Comparison of ENCODE assay signal across 25 cellular contexts in the genomic region with DNA sequence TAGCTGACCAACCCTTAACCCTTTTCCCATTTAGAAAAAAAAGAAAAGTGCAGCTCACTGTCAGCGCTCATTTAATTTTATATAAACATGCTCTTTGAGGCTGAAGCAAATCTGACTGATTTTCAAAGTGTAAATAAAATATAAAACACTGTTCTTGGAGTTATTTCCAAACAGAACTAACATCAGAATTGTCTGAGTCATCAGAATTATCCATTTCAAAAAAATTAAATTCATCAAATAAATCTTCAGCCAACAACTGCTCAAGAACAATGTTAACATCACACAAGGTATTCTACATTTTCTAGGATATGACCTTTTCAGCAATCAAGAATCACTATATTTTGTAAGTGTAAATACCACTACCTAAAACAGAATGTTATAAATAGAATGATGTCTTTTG.
DNase-seq lines count a peak whose midpoint lies in the region; ATAC-seq, FAIRE-seq and TF ChIP-seq lines count a peak whose summit lies in the region.
"Had no signal": no experiment of that assay in that cellular context is flagged by ENCODE, and none has a peak within 500 bp of the region (broad histone marks: within the 10 kb centered on the region; RNA-seq: fewer than 3 reads in every experiment).

No MANE protein-coding gene starts in this region.

- DNase-seq in HepG2 (ENCODE audit: low spot score) (no peak), right lobe of liver (no peak), K562 (ENCODE audit: extremely low read depth in 1 of 4, low spot score in 3 of 4) (no peak), body of pancreas (no peak), PC-3 (no peak)
- DNase-seq: ACHN; BE2C; C1 segment of cervical spinal cord; CD4-positive, alpha-beta memory T cell; CD4-positive, CD25-positive, alpha-beta regulatory T cell; CD8-positive, alpha-beta memory T cell; COR-L47; DMS 273 treated with DMSO at 0.1 percent for 48 hours; DMS153; DMS53; DMS79; DND-41; EL; GDM1 had no signal

- TF ChIP-seq EP300 in HepG2 (IDR thresholded peaks at IDR 0.05; ENCODE audit: low read depth in 2 of 2, low read length in 2 of 2) (no peak), HepG2 (CRISPR knock-in tag; IDR thresholded peaks at IDR 0.05; ENCODE audit: borderline replicate concordance) (no peak), K562 (IDR thresholded peaks at IDR 0.05; ENCODE audit: low read length) (no peak)

- H3K9me1 ChIP-seq in K562 (ENCODE audit: control insufficient read depth, insufficient read depth, low read length) = no peaks in the 10 kb centered on the region

- H4K20me1 ChIP-seq in HepG2 (ENCODE audit: insufficient read depth, low read length) (no peaks in the 10 kb centered on the region), K562 (replicated peaks; ENCODE audit: control insufficient read depth, insufficient read depth, low read length) (no peaks in the 10 kb centered on the region), PC-3 (ENCODE audit: low read length) (no peaks in the 10 kb centered on the region)
- H4K20me1 ChIP-seq: BLaER1 had no signal

- no TSS peak for BruUV-seq in HepG2 (replicated peaks; lab: Mats Ljungman, UMichigan)
- no TSS peak for BruUV-seq in K562 (replicated peaks; lab: Mats Ljungman, UMichigan)
- no TSS peak for BruUV-seq in PC-3 (replicated peaks; lab: Mats Ljungman, UMichigan)

- H3K9me2 ChIP-seq in PC-3 (replicated peaks; ENCODE audit: low read length) = no peaks in the 10 kb centered on the region

- intact Hi-C loops in HepG2 (cut with micrococcal nuclease; ENCODE audit: unreplicated experiment) (no loop called here), right lobe of liver (cut with DNase I) (no loop called here), K562 (cut with micrococcal nuclease) (no loop called here), body of pancreas (cut with DNase I) (no loop called here), PC-3 (cut with micrococcal nuclease) (no loop called here)

- H3K27ac ChIP-seq in HepG2 (ENCODE audit: extremely low read length, insufficient read depth, low read length) (no peak overlapping the region), right lobe of liver (no peak overlapping the region), K562 (ENCODE audit: extremely low read depth, low read depth, low read length) (no peak overlapping the region), body of pancreas (no peak overlapping the region), PC-3 (ENCODE audit: low read length) (no peak overlapping the region)
- H3K27ac ChIP-seq: 22Rv1, BLaER1 had no signal

- H3K4me3 ChIP-seq in HepG2 (replicated peaks in 1 of 3; ENCODE audit: insufficient read depth in 1 of 3, low read depth in 2 of 3, low read length in 3 of 3) (no peak overlapping the region), right lobe of liver (no peak overlapping the region), K562 (no peak overlapping the region), body of pancreas (no peak overlapping the region), PC-3 (ENCODE audit: low read length) (no peak overlapping the region)
- H3K4me3 ChIP-seq: BLaER1, GM12878 had no signal

- TF ChIP-seq RAD21 in HepG2 (CRISPR knock-in tag; IDR thresholded peaks at IDR 0.05) (no peak), K562 (CRISPR knock-in tag; conservative IDR thresholded peaks at IDR 0.05 in 1 of 2, IDR thresholded peaks at IDR 0.05 in 1 of 2) (no peak)

- TF ChIP-seq POLR2A in HepG2 (IDR thresholded peaks at IDR 0.05; ENCODE audit: insufficient read depth in 1 of 2, low read depth in 2 of 2, low read length in 2 of 2) = no peak
- TF ChIP-seq POLR2A in right lobe of liver (IDR thresholded peaks at IDR 0.05) = no peak
- TF ChIP-seq POLR2A in K562 (conservative IDR thresholded peaks at IDR 0.05) = no peak
- no peak for TF ChIP-seq POLR2A in body of pancreas (IDR thresholded peaks at IDR 0.05)

- ATAC-seq in HepG2 = no peak
- no peak for ATAC-seq in right lobe of liver
- no peak for ATAC-seq in K562
- no peak for ATAC-seq in body of pancreas
- ATAC-seq in PC-3 = no peak
- ATAC-seq: GM12878 had no signal

- H3K9me3 ChIP-seq in HepG2 (ENCODE audit: low read length) = no peaks in the 10 kb centered on the region
- H3K9me3 ChIP-seq in right lobe of liver = no peaks in the 10 kb centered on the region
- H3K9me3 ChIP-seq in K562 (replicated peaks; ENCODE audit: control insufficient read depth, insufficient read depth, low read depth, low read length) = no peaks in the 10 kb centered on the region; the same call in 1 of the 2 replicates
- no peaks in the 10 kb centered on the region for H3K9me3 ChIP-seq in body of pancreas
- H3K9me3 ChIP-seq in PC-3 (ENCODE audit: low read length) = no peaks in the 10 kb centered on the region
- H3K9me3 ChIP-seq: BE2C, BLaER1 had no signal

- H2AFZ ChIP-seq in HepG2 (ENCODE audit: low read length) = no peak overlapping the region
- no peak overlapping the region for H2AFZ ChIP-seq in K562 (ENCODE audit: low read depth, low read length)
- H2AFZ ChIP-seq in PC-3 (ENCODE audit: low read length) = no peak overlapping the region

- CTCF ChIA-PET in HepG2 (lab: Yijun Ruan, JAX; ENCODE audit: low intra/inter-chr PET ratio, low total read pairs) = no interaction called here
- CTCF ChIA-PET in K562 (lab: Yijun Ruan, JAX; ENCODE audit: low intra/inter-chr PET ratio) = no interaction called here
- CTCF ChIA-PET in PC-3 (lab: Charles Lee) = no interaction called here

- POLR2A ChIA-PET in HepG2 (lab: Yijun Ruan, JAX) (no interaction called here), K562 (lab: Yijun Ruan, JAX) (no interaction called here), PC-3 (lab: Charles Lee; ENCODE audit: unreplicated experiment) (no interaction called here)

- H3K36me3 ChIP-seq in HepG2 (replicated peaks in 1 of 2; ENCODE audit: control insufficient read depth in 1 of 2, insufficient read depth in 2 of 2, low read length in 2 of 2) (no peaks in the 10 kb centered on the region), right lobe of liver (no peaks in the 10 kb centered on the region), K562 (ENCODE audit: control insufficient read depth, insufficient read depth, low read length) (no peaks in the 10 kb centered on the region), body of pancreas (replicated peaks in 1 of 2; ENCODE audit: insufficient read depth in 1 of 2, low read depth in 2 of 2) (no peaks in the 10 kb centered on the region), PC-3 (ENCODE audit: low read depth, low read length) (no peaks in the 10 kb centered on the region)
- H3K36me3 ChIP-seq: BE2C, BLaER1 had no signal

- H3K4me1 ChIP-seq in HepG2 (ENCODE audit: insufficient read depth, low read length) (0 out of 2 replicates have a peak, but pooled peaks cover 5% of the 10 kb centered on the region), right lobe of liver (no peaks in the 10 kb centered on the region), K562 (replicated peaks in 1 of 2; ENCODE audit: control insufficient read depth in 2 of 2, insufficient read depth in 2 of 2, low read length in 2 of 2) (no peaks in the 10 kb centered on the region), body of pancreas (no peaks in the 10 kb centered on the region), PC-3 (ENCODE audit: insufficient read depth, low read length) (no peaks in the 10 kb centered on the region)
- H3K4me1 ChIP-seq: BE2C, BLaER1 had no signal

- H3K27me3 ChIP-seq in HepG2 (ENCODE audit: control insufficient read depth in 1 of 2, insufficient read depth in 2 of 2, low read length in 2 of 2) (no peaks in the 10 kb centered on the region), right lobe of liver (no peaks in the 10 kb centered on the region), K562 (ENCODE audit: control insufficient read depth in 2 of 2, insufficient read depth in 2 of 2, low read length in 2 of 2) (no peaks in the 10 kb centered on the region), body of pancreas (no peaks in the 10 kb centered on the region), PC-3 (ENCODE audit: low read length) (no peaks in the 10 kb centered on the region)
- H3K27me3 ChIP-seq: BE2C, BLaER1 had no signal

- H3K9ac ChIP-seq in HepG2 (ENCODE audit: insufficient read depth, low read depth, low read length) (no peak overlapping the region), K562 (ENCODE audit: insufficient read depth in 1 of 2, low read depth in 2 of 2, low read length in 2 of 2) (no peak overlapping the region), PC-3 (ENCODE audit: low read length) (no peak overlapping the region)
- H3K9ac ChIP-seq: BLaER1 had no signal

- FAIRE-seq in HepG2 (lab: Jason Lieb, UNC) (no peak), K562 (lab: Jason Lieb, UNC) (no peak), islet of Langerhans (lab: Jason Lieb, UNC) (peak; percentile 70)
- FAIRE-seq: GM12878, GM12892, GM18507 had no signal

- H3K4me2 ChIP-seq in HepG2 (ENCODE audit: low read depth, low read length) (no peak overlapping the region), K562 (ENCODE audit: insufficient read depth, low read length) (no peak overlapping the region), PC-3 (ENCODE audit: low read length) (no peak overlapping the region)
- H3K4me2 ChIP-seq: BLaER1 had no signal

- WGBS in HepG2 (ENCODE audit: low lambda C conversion rate) = 89% methylated on average over 1 of the region's 1 CpG
- 77% methylated on average over 1 of the region's 1 CpG for WGBS in right lobe of liver (ENCODE audit: insufficient coverage, low coverage, low lambda C conversion rate, missing lambda C conversion rate)
- WGBS in K562 (ENCODE audit: insufficient coverage, low coverage, missing lambda C conversion rate) = 0% methylated on average over 1 of the region's 1 CpG
- 87 to 93% methylated on average over 1 of the region's 1 CpG for WGBS in body of pancreas, 2 donors

- H3K79me2 ChIP-seq in HepG2 (ENCODE audit: insufficient read depth, low read length) = peaks cover 2% of the 10 kb centered on the region
- H3K79me2 ChIP-seq in K562 (ENCODE audit: control insufficient read depth, insufficient read depth, low read length) = no peaks in the 10 kb centered on the region
- H3K79me2 ChIP-seq in PC-3 (ENCODE audit: low read length) = no peaks in the 10 kb centered on the region

- no peaks in the 10 kb centered on the region for H3F3A ChIP-seq in PC-3 (ENCODE audit: low read length, unreplicated experiment)

- in situ Hi-C loops in HepG2 (cut with HindIII; ENCODE audit: extremely low pct_ligation_motif_present, low pct_unique_long_range_greater_than_20kb) = no loop called here
- in situ Hi-C loops in K562 (cut with MboI) = no loop called here

- TF ChIP-seq CTCF in HepG2 (CRISPR knock-in tag; IDR thresholded peaks at IDR 0.05) (no peak), right lobe of liver (IDR thresholded peaks at IDR 0.05) (no peak), K562 (IDR thresholded peaks at IDR 0.05 in 2 of 3, conservative IDR thresholded peaks at IDR 0.05 in 1 of 3; ENCODE audit: insufficient read depth in 2 of 3, low read depth in 1 of 3, low read length in 3 of 3) (no peak), body of pancreas (IDR thresholded peaks at IDR 0.05) (no peak), PC-3 (conservative IDR thresholded peaks at IDR 0.05; ENCODE audit: low read depth, low read length) (no peak)

TF ChIP-seq in HepG2, 621 proteins besides CTCF, POLR2A, EP300 and RAD21 (continues in another document):
- TF ChIP-seq TEAD2 (CRISPR knock-in tag; IDR thresholded peaks at IDR 0.05) (no peak), MAFF (IDR thresholded peaks at IDR 0.05; ENCODE audit: low read depth, low read length) (peak; percentile 65)

TF ChIP-seq in K562, 482 proteins besides CTCF, POLR2A, EP300 and RAD21 (continues in another document):
- no peak for TF ChIP-seq SMARCE1 (IDR thresholded peaks at IDR 0.05)
- TF ChIP-seq HNRNPK (IDR thresholded peaks at IDR 0.05; ENCODE audit: low read depth, low read length, poor library complexity, severe bottlenecking) = no peak
- peak; percentile 28; the same call in 1 of the 2 replicates for TF ChIP-seq C11orf30 (IDR thresholded peaks at IDR 0.05; ENCODE audit: low read depth)

Comparison
In these comparisons a context has a peak if more than half of its experiments do, and no peak if none do; other contexts are left out.
1. Of the 241 proteins assayed by ChIP-seq in both HepG2 and K562: peak only in HepG2: MAFF; only in K562: none; in both: none; in neither: 239; mixed calls (peak in some experiments, not most) for 1.